1 cellular context compared by ENCODE assay signal in the genomic region with DNA sequence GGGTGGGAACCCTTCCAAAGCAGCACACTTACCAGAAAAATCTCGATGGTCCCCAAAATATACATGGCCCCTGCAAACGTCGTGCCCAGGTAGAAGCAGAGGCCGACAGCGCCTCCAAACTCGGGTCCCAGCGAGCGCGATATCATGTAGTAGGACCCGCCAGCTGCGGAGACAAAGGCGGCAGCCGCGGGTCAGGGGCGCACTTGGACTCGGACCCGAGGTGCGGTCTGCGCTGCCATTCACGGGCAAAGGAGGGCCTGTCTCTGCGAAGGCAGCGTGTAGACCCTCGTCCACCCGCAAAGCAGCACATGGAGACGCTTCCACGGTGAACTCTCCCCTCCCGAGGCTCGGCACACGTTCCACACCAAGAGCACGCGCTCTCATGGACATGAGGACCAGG.
TF ChIP-seq lines count a peak whose summit lies in the region.

No MANE protein-coding gene starts in this region.

TF ChIP-seq in HepG2, 621 proteins besides CTCF, POLR2A, EP300 and RAD21:
- TF ChIP-seq DMAP1 (CRISPR knock-in tag; IDR thresholded peaks at IDR 0.05) (no peak), RBFOX2 (IDR thresholded peaks at IDR 0.05; ENCODE audit: low read depth, low read length) (0 out of 2 replicates have a peak, but pooled peaks have one; percentile 37), NR3C1 (CRISPR knock-in tag; IDR thresholded peaks at IDR 0.05) (no peak), SSRP1 (CRISPR knock-in tag; IDR thresholded peaks at IDR 0.05) (no peak), ZNF143 (CRISPR knock-in tag; IDR thresholded peaks at IDR 0.05) (no peak), AGO2 (optimal IDR thresholded peaks at IDR 0.05; ENCODE audit: low read depth, low read length) (peak; percentile 80), MED13 (CRISPR knock-in tag; IDR thresholded peaks at IDR 0.05) (no peak)
